22 cellular contexts compared by ENCODE assay signal in genomic region chr9:132609184-132609583, GRCh38. TPM values are rescaled to one million over a fixed set of nuclear protein-coding genes. Genes with fewer than 3 reads are reported as not detected.
DNase-seq lines count a peak whose midpoint lies in the region; ATAC-seq and TF ChIP-seq lines count a peak whose summit lies in the region.
"Had no signal": no experiment of that assay in that cellular context is flagged by ENCODE, and none has a peak within 500 bp of the region (broad histone marks: within the 10 kb centered on the region; RNA-seq: fewer than 3 reads in every experiment).

No MANE protein-coding gene starts in this region.

- ATAC-seq in GM21528 (IDR thresholded peaks at IDR 0.05; ENCODE audit: low FRiP score, unreplicated experiment) (no peak), left colon (no peak)
- ATAC-seq: CD8-positive, alpha-beta T cell; Panc1 had no signal

- peak overlapping the region; percentile 6 for H3K27ac Mint-ChIP-seq in neural crest cell (ENCODE audit: unreplicated experiment)
- H3K27ac Mint-ChIP-seq: CD8-positive, alpha-beta T cell had no signal

- no peak overlapping the region for H3K4me3 Mint-ChIP-seq in neural crest cell
- H3K4me3 Mint-ChIP-seq: CD8-positive, alpha-beta T cell; H9 had no signal

- DNase-seq in D341Med (ENCODE audit: low spot score) = peak; percentile 84
- peak; percentile 15 for DNase-seq in NCI-H82 treated with DMSO at 0.1 percent for 48 hours (lab: John Stamatoyannopoulos, UW; ENCODE audit: unreplicated experiment)
- DNase-seq in globus pallidus (ENCODE audit: low spot score) = peak; percentile 29
- DNase-seq in neural crest cell (ENCODE audit: low read depth, low spot score) = no peak
- no peak for DNase-seq in left colon
- no peak for DNase-seq in DMS114 treated with DMSO at 0.1 percent for 48 hours (lab: John Stamatoyannopoulos, UW; ENCODE audit: unreplicated experiment)
- DNase-seq in NCI-H2029 (lab: John Stamatoyannopoulos, UW) = no peak
- DNase-seq: 8988T; AML-193; CD8-positive, alpha-beta T cell; DMS53; GF-D8; H9; Kasumi-1; NCI-H1694 treated with DMSO at 0.1 percent for 48 hours; NCI-H2107; NCI-H69; SJCRH30 had no signal

- TF ChIP-seq CTCF in neural crest cell (conservative IDR thresholded peaks at IDR 0.05) = no peak

- no peaks in the 10 kb centered on the region for H3K27me3 Mint-ChIP-seq in neural crest cell (ENCODE audit: low read depth)

- H3K4me1 Mint-ChIP-seq in neural crest cell = peaks cover 9% of the 10 kb centered on the region

- intact Hi-C loops in left colon (cut with DNase I, micrococcal nuclease) = no loop called here

- H3K36me3 Mint-ChIP-seq in neural crest cell (ENCODE audit: low read depth) = peaks cover 14% of the 10 kb centered on the region

- no peaks in the 10 kb centered on the region for H3K9me3 Mint-ChIP-seq in neural crest cell
- H3K9me3 Mint-ChIP-seq: CD8-positive, alpha-beta T cell; H9 had no signal

RNA-seq across cellular contexts. Expression of gene BARHL1, which starts 26.8 kb away (rescaled TPM):
- total RNA-seq in neural crest cell (not detected in 2 replicates), left colon (not detected)
- total RNA-seq: CD8-positive, alpha-beta T cell; H9; MCF 10A; NCI-H460; SJCRH30 had no signal

Comparison
In these comparisons a context has a peak if more than half of its experiments do, and no peak if none do; other contexts are left out.
1. DNase-seq: peak in D341Med (single experiment), NCI-H82 treated with DMSO at 0.1 percent for 48 hours (single experiment) and globus pallidus (single experiment); none in neural crest cell (single experiment), left colon (0 of 2), DMS114 treated with DMSO at 0.1 percent for 48 hours (single experiment) and NCI-H2029 (single experiment).